28 cellular contexts compared by ENCODE assay signal in genomic region chr9:87112656-87113055, GRCh38.
DNase-seq lines count a peak whose midpoint lies in the region; ATAC-seq and TF ChIP-seq lines count a peak whose summit lies in the region.
"Had no signal": no experiment of that assay in that cellular context is flagged by ENCODE, and none has a peak within 500 bp of the region (broad histone marks: within the 10 kb centered on the region; RNA-seq: fewer than 3 reads in every experiment).

No MANE protein-coding gene starts in this region.

- H4K8ac ChIP-seq in IMR-90 (ENCODE audit: low read depth in 2 of 2, low read length in 2 of 2) = peak overlapping the region in 1 of 2 experiments; percentile 51; a peak in 1 of 4 replicates
- H4K8ac ChIP-seq in trophoblast cell (ENCODE audit: low read depth, low read length) = no peak overlapping the region

- H4K20me1 ChIP-seq in IMR-90 (ENCODE audit: insufficient read depth, low read length) (no peaks in the 10 kb centered on the region), osteoblast (ENCODE audit: insufficient read depth, low read length) (no peaks in the 10 kb centered on the region)
- H4K20me1 ChIP-seq: BLaER1 treated with 17β-estradiol and CSF1 and Interleukin-3, amounts not matched to agents 10 nM and 100 nM had no signal

- no peak overlapping the region for H2AK5ac ChIP-seq in IMR-90 (ENCODE audit: low read depth, low read length)
- no peak overlapping the region for H2AK5ac ChIP-seq in trophoblast cell (ENCODE audit: low read length)

- no peak overlapping the region for H4K12ac ChIP-seq in trophoblast cell (ENCODE audit: low read depth, low read length)

- peak overlapping the region; percentile 48 for H2AFZ ChIP-seq in IMR-90 (replicated peaks; ENCODE audit: low read length, poor library complexity)
- H2AFZ ChIP-seq in osteoblast (ENCODE audit: low read length) = peak overlapping the region; percentile 52
- H2AFZ ChIP-seq in trophoblast cell (ENCODE audit: insufficient read depth, low read length, poor library complexity) = no peak overlapping the region

- H3K4ac ChIP-seq in IMR-90 (ENCODE audit: low read depth, low read length) (no peak overlapping the region), trophoblast cell (ENCODE audit: low read depth, low read length) (no peak overlapping the region)

- no peak overlapping the region for H2BK5ac ChIP-seq in IMR-90 (ENCODE audit: low read depth, low read length, poor library complexity, severe bottlenecking)
- H2BK5ac ChIP-seq in trophoblast cell (ENCODE audit: low read depth, low read length, poor library complexity) = no peak overlapping the region

- TF ChIP-seq RAD21 in IMR-90 (IDR thresholded peaks at IDR 0.05; ENCODE audit: low read length) = no peak

- no peaks in the 10 kb centered on the region for H3K79me2 ChIP-seq in osteoblast (ENCODE audit: insufficient read depth, low read length)
- H3K79me2 ChIP-seq in trophoblast cell (ENCODE audit: control insufficient read depth, insufficient read depth, low read length, poor library complexity) = no peaks in the 10 kb centered on the region

- H3K4me1 ChIP-seq in IMR-90 (ENCODE audit: control insufficient read depth, insufficient read depth, low read length) (peaks cover 9% of the 10 kb centered on the region), osteoblast (ENCODE audit: insufficient read depth, low read length) (peaks cover 29% of the 10 kb centered on the region), trophoblast cell (ENCODE audit: control insufficient read depth in 1 of 2, insufficient read depth in 2 of 2, low read length in 2 of 2) (no peaks in the 10 kb centered on the region)
- H3K4me1 ChIP-seq: adrenal gland; BLaER1 treated with 17β-estradiol and CSF1 and Interleukin-3, amounts not matched to agents 10 nM and 100 nM had no signal

- H3K27ac ChIP-seq in IMR-90 (ENCODE audit: insufficient read depth, low read length) (no peak overlapping the region), osteoblast (ENCODE audit: low read depth, low read length) (peak overlapping the region; percentile 20), trophoblast cell (ENCODE audit: low read depth, low read length) (no peak overlapping the region)
- H3K27ac ChIP-seq: adrenal gland; BLaER1 treated with 17β-estradiol and CSF1 and Interleukin-3, amounts not matched to agents 10 nM and 100 nM; cardiac muscle cell; esophagus muscularis mucosa; left ventricle myocardium inferior; SJSA1; stomach; thyroid gland had no signal

- peak overlapping the region; percentile 11; the same call in 1 of the 3 replicates for H2BK15ac ChIP-seq in IMR-90 (ENCODE audit: low read depth, low read length)

- CTCF ChIA-PET in IMR-90 (lab: Yijun Ruan, JAX) = no interaction called here

- TF ChIP-seq POLR2A in IMR-90 (IDR thresholded peaks at IDR 0.05; ENCODE audit: low read depth, low read length) = no peak

- BruUV-seq in IMR-90 (replicated peaks; lab: Mats Ljungman, UMichigan) = no TSS peak

- H3K14ac ChIP-seq in IMR-90 (replicated peaks; ENCODE audit: low read depth, low read length) (no peak overlapping the region), trophoblast cell (ENCODE audit: low read length) (no peak overlapping the region)

- H3K23ac ChIP-seq in IMR-90 (ENCODE audit: low read depth, low read length) = no peak overlapping the region
- H3K23ac ChIP-seq in trophoblast cell (ENCODE audit: low read length) = no peak overlapping the region

- no peak overlapping the region for H3K56ac ChIP-seq in IMR-90 (ENCODE audit: extremely low read depth, insufficient read depth, low read length)

- no peak overlapping the region for H2BK12ac ChIP-seq in trophoblast cell (ENCODE audit: low read length)

- H2BK120ac ChIP-seq in IMR-90 (ENCODE audit: low read depth, low read length) (no peak overlapping the region), trophoblast cell (ENCODE audit: insufficient read depth, low read length, poor library complexity) (no peak overlapping the region)

- DNase-seq in EH (ENCODE audit: low read depth) = peak; percentile 71
- DNase-seq in IMR-90 = peak; percentile 48
- peak; percentile 87 for DNase-seq in choroid plexus epithelial cell (ENCODE audit: low read depth)
- DNase-seq in osteoblast (ENCODE audit: insufficient read length, low spot score, missing footprints) = no peak
- DNase-seq in HK-2 (ENCODE audit: unreplicated experiment) = no peak
- no peak for DNase-seq in trophoblast cell
- DNase-seq in NCI-H2196 (lab: John Stamatoyannopoulos, UW; ENCODE audit: unreplicated experiment) = no peak
- no peak for DNase-seq in Right ventricle myocardium superior
- DNase-seq: activated CD4-positive, alpha-beta T cell treated with anti-CD3 and anti-CD28 coated beads, Interleukin-2, amount 10 ng/mL, durations not matched to agents 7 days and 5 days; activated CD8-positive, alpha-beta memory T cell treated with anti-CD3 and anti-CD28 coated beads, Interleukin-2, amount 10 ng/mL, durations not matched to agents 7 days and 5 days; activated T-cell treated with anti-CD3 and anti-CD28 coated beads, Interleukin-2, amount 50 U/mL, for 48 hours; adrenal gland; DMS53; endodermal cell; KG1; left ventricle myocardium inferior; naive thymus-derived CD4-positive, alpha-beta T cell; NCI-H1436 treated with DMSO at 0.1 percent for 48 hours; NCI-H446 treated with DMSO at 0.1 percent for 48 hours; NCI-H82; nucleus accumbens; small intestine; stomach; thyroid gland had no signal

- in situ Hi-C loops in IMR-90 (cut with MboI; ENCODE audit: low sequenced_read_pairs) = no loop called here

- no peak for TF ChIP-seq CTCF in IMR-90 (conservative IDR thresholded peaks at IDR 0.05; ENCODE audit: low read depth, low read length)
- TF ChIP-seq CTCF in choroid plexus epithelial cell (conservative IDR thresholded peaks at IDR 0.05; ENCODE audit: low read depth, low read length) = no peak
- TF ChIP-seq CTCF in osteoblast (IDR thresholded peaks at IDR 0.05; ENCODE audit: extremely low read depth, low read depth, low read length) = no peak

- dilution Hi-C loops in IMR-90 (cut with HindIII; ENCODE audit: low sequenced_read_pairs, unreplicated experiment) = no loop called here

- H2BK20ac ChIP-seq in IMR-90 (ENCODE audit: low read depth, low read length) = no peak overlapping the region

- H3K36me3 ChIP-seq in IMR-90 (ENCODE audit: control insufficient read depth, insufficient read depth, low read length) (no peaks in the 10 kb centered on the region), osteoblast (ENCODE audit: insufficient read depth, low read length) (no peaks in the 10 kb centered on the region), trophoblast cell (ENCODE audit: control insufficient read depth in 1 of 2, insufficient read depth in 2 of 2, low read length in 2 of 2) (no peaks in the 10 kb centered on the region)
- H3K36me3 ChIP-seq: adrenal gland; BLaER1 treated with 17β-estradiol and CSF1 and Interleukin-3, amounts not matched to agents 10 nM and 100 nM; cardiac muscle cell; esophagus muscularis mucosa; left ventricle myocardium inferior; SJSA1; stomach; thyroid gland had no signal

- H3K27me3 ChIP-seq in IMR-90 (ENCODE audit: control insufficient read depth, insufficient read depth, low read length) (no peaks in the 10 kb centered on the region), osteoblast (ENCODE audit: insufficient read depth, low read length) (no peaks in the 10 kb centered on the region), trophoblast cell (ENCODE audit: insufficient read depth, low read length) (no peaks in the 10 kb centered on the region)
- H3K27me3 ChIP-seq: adrenal gland; BLaER1 treated with 17β-estradiol and CSF1 and Interleukin-3, amounts not matched to agents 10 nM and 100 nM; cardiac muscle cell; esophagus muscularis mucosa; SJSA1; stomach; thyroid gland had no signal

- H3K9me1 ChIP-seq in IMR-90 (ENCODE audit: insufficient read depth, low read length) = 0 out of 2 replicates have a peak, but pooled peaks cover 3% of the 10 kb centered on the region

- no peak overlapping the region for H3K9ac ChIP-seq in IMR-90 (ENCODE audit: low read depth, low read length)
- H3K9ac ChIP-seq in trophoblast cell (ENCODE audit: low read length) = no peak overlapping the region
- H3K9ac ChIP-seq: BLaER1 treated with 17β-estradiol and CSF1 and Interleukin-3, amounts not matched to agents 10 nM and 100 nM had no signal

- no peak for ATAC-seq in IMR-90 (ENCODE audit: low read depth)
- no peak for ATAC-seq in Right ventricle myocardium superior (ENCODE audit: poor library complexity)
- ATAC-seq: activated CD8-positive, alpha-beta memory T cell treated with anti-CD3 and anti-CD28 coated beads, Interleukin-2, amount 10 ng/mL, durations not matched to agents 7 days and 5 days; naive thymus-derived CD4-positive, alpha-beta T cell had no signal

- H3K4me3 ChIP-seq in IMR-90 (ENCODE audit: insufficient read depth, low read depth, low read length) = no peak overlapping the region
- H3K4me3 ChIP-seq in choroid plexus epithelial cell (ENCODE audit: low read depth, low read length) = no peak overlapping the region
- no peak overlapping the region for H3K4me3 ChIP-seq in osteoblast (ENCODE audit: insufficient read depth, low read length)
- H3K4me3 ChIP-seq in trophoblast cell (ENCODE audit: low read depth, low read length) = no peak overlapping the region
- H3K4me3 ChIP-seq: adrenal gland; BLaER1 treated with 17β-estradiol and CSF1 and Interleukin-3, amounts not matched to agents 10 nM and 100 nM; cardiac muscle cell; esophagus muscularis mucosa; left ventricle myocardium inferior; SJSA1; stomach; thyroid gland had no signal

- H3K79me1 ChIP-seq in IMR-90 (ENCODE audit: low read depth in 1 of 2, low read length in 2 of 2) (no peaks in the 10 kb centered on the region), trophoblast cell (ENCODE audit: low read length) (no peaks in the 10 kb centered on the region)

- peaks cover 3% of the 10 kb centered on the region for H3K9me3 ChIP-seq in IMR-90 (ENCODE audit: control insufficient read depth, insufficient read depth, low read length)
- peaks cover 2% of the 10 kb centered on the region for H3K9me3 ChIP-seq in osteoblast (ENCODE audit: low read depth, low read length)
- H3K9me3 ChIP-seq in trophoblast cell (ENCODE audit: insufficient read depth, low read depth, low read length) = peaks cover 2% of the 10 kb centered on the region
- H3K9me3 ChIP-seq: adrenal gland, thyroid gland had no signal

- intact Hi-C loops in IMR-90 (cut with micrococcal nuclease) = no loop called here
- intact Hi-C loops in Right ventricle myocardium superior (cut with DNase I) = no loop called here

- H3K4me2 ChIP-seq in IMR-90 (ENCODE audit: low read depth, low read length) (no peak overlapping the region), osteoblast (ENCODE audit: insufficient read depth, low read length) (no peak overlapping the region), trophoblast cell (ENCODE audit: low read length) (no peak overlapping the region)
- H3K4me2 ChIP-seq: BLaER1 treated with 17β-estradiol and CSF1 and Interleukin-3, amounts not matched to agents 10 nM and 100 nM had no signal

- H4K91ac ChIP-seq in IMR-90 (ENCODE audit: insufficient read depth, low read depth, low read length) (0 out of 2 replicates have a peak overlapping the region, but pooled peaks have one; percentile 1), trophoblast cell (ENCODE audit: low read depth, low read length) (no peak overlapping the region)

- no CpG with 5 or more reads among the region's 5 CpGs for WGBS in IMR-90 (ENCODE audit: extremely low coverage in 2 of 2, insufficient read length in 1 of 2), 2 experiments
- WGBS in trophoblast cell (ENCODE audit: extremely low coverage, insufficient coverage, insufficient read length) = no CpG with 5 or more reads among the region's 5 CpGs

- no peak overlapping the region for H2AK9ac ChIP-seq in IMR-90 (replicated peaks; ENCODE audit: low read depth, low read length, poor library complexity)

- no peak overlapping the region; the same call in 1 of the 2 replicates for H3K18ac ChIP-seq in IMR-90 (ENCODE audit: low read depth, low read length)
- H3K18ac ChIP-seq in trophoblast cell (ENCODE audit: low read length) = no peak overlapping the region

- POLR2A ChIA-PET in IMR-90 (lab: Charles Lee; ENCODE audit: unreplicated experiment) = no interaction called here

- no peak overlapping the region; the same call in 1 of the 2 replicates for H4K5ac ChIP-seq in IMR-90 (ENCODE audit: low read depth, low read length)

Comparison
In these comparisons a context has a peak if more than half of its experiments do, and no peak if none do; other contexts are left out.
1. DNase-seq: peak in EH (single experiment), IMR-90 (single experiment) and choroid plexus epithelial cell (single experiment); none in osteoblast (single experiment), HK-2 (single experiment), trophoblast cell (0 of 2), NCI-H2196 (single experiment) and Right ventricle myocardium superior (single experiment).